9 cellular contexts compared by ENCODE assay signal in genomic region chr16:29790949-29791844, GRCh38. TPM values are rescaled to one million over a fixed set of nuclear protein-coding genes. Genes with fewer than 3 reads are reported as not detected.
DNase-seq lines count a peak whose midpoint lies in the region; ATAC-seq, FAIRE-seq and TF ChIP-seq lines count a peak whose summit lies in the region.
"Had no signal": no experiment of that assay in that cellular context is flagged by ENCODE, and none has a peak within 500 bp of the region (broad histone marks: within the 10 kb centered on the region; RNA-seq: fewer than 3 reads in every experiment).

No MANE protein-coding gene starts in this region.

- WGBS in adrenal gland, 4 donors = 2 to 3% (median 3%) methylated on average over 24 to 31 of the region's 31 CpGs
- WGBS in thyroid gland, 2 donors = 1 to 2% methylated on average over 22 to 30 of the region's 31 CpGs

- intact Hi-C loops in adrenal gland (cut with DNase I) (no loop called here), thyroid gland (cut with DNase I) (no loop called here)

- TF ChIP-seq CTCF in adrenal gland (IDR thresholded peaks at IDR 0.05) (no peak), thyroid gland (IDR thresholded peaks at IDR 0.05) (no peak), D721Med (IDR thresholded peaks at IDR 0.05; ENCODE audit: insufficient read depth, missing control alignments) (no peak)

- no peak for FAIRE-seq in D721Med (lab: Jason Lieb, UNC)

- TF ChIP-seq POLR2A in adrenal gland (IDR thresholded peaks at IDR 0.05) (no peak), thyroid gland (IDR thresholded peaks at IDR 0.05) (no peak)

- ATAC-seq in GM18520 (IDR thresholded peaks at IDR 0.05; ENCODE audit: unreplicated experiment) (peak; percentile 3), HG03439 (IDR thresholded peaks at IDR 0.05; ENCODE audit: unreplicated experiment) (peak; percentile 4), GM19467 (IDR thresholded peaks at IDR 0.05; ENCODE audit: unreplicated experiment) (no peak)

- H3K36me3 ChIP-seq in adrenal gland (replicated peaks in 1 of 2) = no peaks in the 10 kb centered on the region
- H3K36me3 ChIP-seq in thyroid gland = no peaks in the 10 kb centered on the region

- H3K27me3 ChIP-seq in adrenal gland = no peaks in the 10 kb centered on the region
- no peaks in the 10 kb centered on the region for H3K27me3 ChIP-seq in thyroid gland

- H3K27ac ChIP-seq in adrenal gland (peak overlapping the region in 3 of 5 donors; percentile 11 to 92 (median 57)), thyroid gland (peak overlapping the region in 2 of 3 donors; percentile 20 to 89)

- H3K9me3 ChIP-seq in adrenal gland (replicated peaks in 1 of 3) (no peaks in the 10 kb centered on the region), thyroid gland (no peaks in the 10 kb centered on the region)

- peak in 1 of 7 donors; percentile 14 for DNase-seq in adrenal gland
- peak; percentile 24 for DNase-seq in left kidney (ENCODE audit: low read depth, low spot score)
- DNase-seq in thyroid gland = no peak
- no peak for DNase-seq in NCI-H446 treated with DMSO at 0.1 percent for 48 hours (lab: John Stamatoyannopoulos, UW)
- no peak for DNase-seq in D721Med (ENCODE audit: insufficient read length, low spot score)

- H3K4me1 ChIP-seq in adrenal gland (replicated peaks in 1 of 2) (peaks cover 16% of the 10 kb centered on the region in 2 donors), thyroid gland (peaks cover 17 to 18% of the 10 kb centered on the region in 2 donors)

- peak overlapping the region in 3 of 4 donors; percentile 44 to 71 (median 64) for H3K4me3 ChIP-seq in adrenal gland
- H3K4me3 ChIP-seq in thyroid gland (replicated peaks in 1 of 3) = peak overlapping the region; percentile 55 to 78 (median 67)

RNA-seq across cellular contexts. Expression of gene KIF22, which starts 0.6 kb away (rescaled TPM):
- total RNA-seq in adrenal gland = 10 to 100 TPM in 7 of 8 donors, 1 to 10 TPM in 1; 8.8 to 30.7 (median 16.2) TPM
- 100 to 1,000 TPM in 2 of 3 donors, 1 to 10 TPM in 1; 9.1 to 127 (median 112) TPM for polyA plus RNA-seq in adrenal gland
- 10 to 100 TPM; 38.4 to 68.6 (median 57.2) TPM for total RNA-seq in thyroid gland

RNA-seq across cellular contexts. Expression of gene ZG16, which starts 13.1 kb away (rescaled TPM):
- total RNA-seq in adrenal gland (under 1 TPM in 2 of 8 donors, not detected in 6; 0.07 to 0.11 TPM), thyroid gland (not detected)
- under 1 TPM in 2 of 3 donors, not detected in 1; 0.16 to 0.20 TPM for polyA plus RNA-seq in adrenal gland
- total RNA-seq: temporal lobe had no signal

RNA-seq across cellular contexts. Expression of gene MAZ, which starts 15.1 kb away (rescaled TPM):
- total RNA-seq in adrenal gland = 100 to 1,000 TPM in 6 of 8 donors, 10 to 100 TPM in 2; 78.8 to 247 (median 145) TPM
- polyA plus RNA-seq in adrenal gland = 100 to 1,000 TPM; 108 to 304 (median 147) TPM
- total RNA-seq in thyroid gland = 100 to 1,000 TPM in 2 of 4 donors, 10 to 100 TPM in 2; 80.4 to 132 (median 107) TPM

RNA-seq across cellular contexts. Expression of gene PRRT2, which starts 20.8 kb away (rescaled TPM):
- total RNA-seq in adrenal gland (1 to 10 TPM in 7 of 8 donors, not detected in 1; 1.4 to 8.8 (median 1.9) TPM), thyroid gland (1 to 10 TPM in 3 of 4 donors, under 1 TPM in 1; 0.89 to 4.0 (median 2.4) TPM)
- 10 to 100 TPM in 1 of 3 donors, 1 to 10 TPM in 1, under 1 TPM in 1; 0.97 to 32.0 (median 5.0) TPM for polyA plus RNA-seq in adrenal gland

RNA-seq across cellular contexts. Expression of gene PAGR1, which starts 24.8 kb away (rescaled TPM):
- total RNA-seq in adrenal gland = 10 to 100 TPM; 17.1 to 47.1 (median 39.8) TPM
- polyA plus RNA-seq in adrenal gland = 10 to 100 TPM; 14.2 to 89.1 (median 60.9) TPM
- 10 to 100 TPM; 38.2 to 75.0 (median 55.2) TPM for total RNA-seq in thyroid gland
